9 cellular contexts compared by ENCODE assay signal in the genomic region with DNA sequence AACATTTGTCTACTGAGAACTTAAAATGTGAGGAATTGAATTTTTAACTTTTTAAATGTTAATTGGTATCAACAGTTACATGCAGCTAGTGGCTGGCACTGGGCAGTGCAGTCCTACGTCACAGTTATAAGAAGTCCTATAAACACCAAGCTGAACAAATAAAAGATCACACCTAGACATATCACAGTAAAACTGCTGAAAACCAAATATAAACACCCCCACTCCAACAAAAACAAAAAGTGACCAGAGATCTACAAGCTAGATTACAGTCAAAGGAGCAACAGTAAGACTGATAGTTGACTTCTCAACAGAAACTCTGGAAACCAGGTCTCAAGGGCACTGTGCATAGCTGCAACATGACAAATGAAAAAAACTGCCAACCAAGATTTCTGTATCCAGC. TPM values are rescaled to one million over a fixed set of nuclear protein-coding genes. Genes with fewer than 3 reads are reported as not detected.
DNase-seq lines count a peak whose midpoint lies in the region; ATAC-seq, FAIRE-seq and TF ChIP-seq lines count a peak whose summit lies in the region.
"Had no signal": no experiment of that assay in that cellular context is flagged by ENCODE, and none has a peak within 500 bp of the region (broad histone marks: within the 10 kb centered on the region; RNA-seq: fewer than 3 reads in every experiment).

No MANE protein-coding gene starts in this region.

- H2AFZ ChIP-seq in Loucy (ENCODE audit: low read length): no peak overlapping the region

- H3K79me2 ChIP-seq in Loucy (ENCODE audit: insufficient read depth, low read length): peaks cover 98% of the 10 kb centered on the region

- intact Hi-C loops in naive thymus-derived CD4-positive, alpha-beta T cell (cut with micrococcal nuclease): loop anchor here in 1 of 2 donors (2.0 to 5.0 kb wide), 2 partner anchors 15 to 34 kb away; no protein-coding TSS in a partner anchor
- intact Hi-C loops in lower lobe of right lung (cut with DNase I): no loop called here

- CTCF ChIA-PET in naive thymus-derived CD4-positive, alpha-beta T cell (lab: Charles Lee): interaction anchor here (0.6 to 1.0 kb wide), 2 partner anchors 55 to 697 kb away, joined by 3 read pairs; no protein-coding TSS in a partner anchor

- H3K9ac ChIP-seq in Loucy (ENCODE audit: low read depth, low read length, poor library complexity, severe bottlenecking) (no peak overlapping the region), endodermal cell (ENCODE audit: extremely low read depth, low read length, poor library complexity, severe bottlenecking) (no peak overlapping the region)

- DNase-seq in GM18507 (ENCODE audit: extremely low spot score, insufficient read length, low read depth): no peak
- DNase-seq in endodermal cell: no peak
- DNase-seq in naive thymus-derived CD4-positive, alpha-beta T cell: no peak
- DNase-seq in NCI-H345 treated with DMSO at 0.1 percent for 48 hours (lab: John Stamatoyannopoulos, UW; ENCODE audit: unreplicated experiment): no peak
- DNase-seq in lower lobe of right lung: no peak
- DNase-seq: NCI-H1092, NCI-H446 treated with DMSO at 0.1 percent for 48 hours had no signal

- H3K9me3 Mint-ChIP-seq in endodermal cell: peaks cover 2% of the 10 kb centered on the region
- H3K9me3 Mint-ChIP-seq in naive thymus-derived CD4-positive, alpha-beta T cell: peaks cover 0 to 2% (median 0%) of the 10 kb centered on the region in 11 donors

- peak; percentile 31 for ATAC-seq in naive thymus-derived CD4-positive, alpha-beta T cell
- ATAC-seq in HG02852 (IDR thresholded peaks at IDR 0.05; ENCODE audit: unreplicated experiment) (no peak), lower lobe of right lung (no peak)

- H4K20me1 ChIP-seq in Loucy (ENCODE audit: insufficient read depth, low read length, poor library complexity, severe bottlenecking): peaks cover 97% of the 10 kb centered on the region

- no peaks in the 10 kb centered on the region for H3K9me2 ChIP-seq in Loucy (replicated peaks; ENCODE audit: low read depth, low read length)

- FAIRE-seq in GM18507 (lab: Jason Lieb, UNC): peak; percentile 29

- no peak overlapping the region for H3K4me3 Mint-ChIP-seq in endodermal cell
- H3K4me3 Mint-ChIP-seq in naive thymus-derived CD4-positive, alpha-beta T cell: peak overlapping the region in 7 of 10 donors; percentile 3 to 61 (median 27)

- no peaks in the 10 kb centered on the region for H3K27me3 Mint-ChIP-seq in endodermal cell (ENCODE audit: insufficient read depth)
- H3K27me3 Mint-ChIP-seq in naive thymus-derived CD4-positive, alpha-beta T cell: no peaks in the 10 kb centered on the region

- H3K4me2 ChIP-seq in Loucy (ENCODE audit: low read depth, low read length, poor library complexity, severe bottlenecking): peak overlapping the region; percentile 13

- H3K4me1 Mint-ChIP-seq in endodermal cell: peaks cover 31% of the 10 kb centered on the region
- H3K4me1 Mint-ChIP-seq in naive thymus-derived CD4-positive, alpha-beta T cell: peaks cover 37 to 97% (median 75%) of the 10 kb centered on the region in 7 donors

- POLR2A ChIA-PET in naive thymus-derived CD4-positive, alpha-beta T cell (lab: Charles Lee): interaction anchor here (0.9 kb wide), 1 partner anchor 8 kb away, joined by 3 read pairs; no protein-coding TSS in a partner anchor

- TF ChIP-seq CTCF in Loucy (conservative IDR thresholded peaks at IDR 0.05; ENCODE audit: low read length) (peak; percentile 39; the same call in 1 of the 2 replicates), endodermal cell (conservative IDR thresholded peaks at IDR 0.05) (peak; percentile 55), lower lobe of right lung (IDR thresholded peaks at IDR 0.05) (no peak)

- no peak overlapping the region for H3K27ac ChIP-seq in endodermal cell (ENCODE audit: low read depth, low read length)
- no peak overlapping the region for H3K27ac ChIP-seq in naive thymus-derived CD4-positive, alpha-beta T cell (ENCODE audit: low read depth, low read length)
- no peak overlapping the region for H3K27ac ChIP-seq in lower lobe of right lung

- H3K36me3 ChIP-seq in Loucy (ENCODE audit: insufficient read depth, low read length): no peaks in the 10 kb centered on the region
- no peaks in the 10 kb centered on the region for H3K36me3 ChIP-seq in endodermal cell (ENCODE audit: control insufficient read depth, insufficient read depth, low read length)
- no peaks in the 10 kb centered on the region for H3K36me3 ChIP-seq in naive thymus-derived CD4-positive, alpha-beta T cell (ENCODE audit: control insufficient read depth in 2 of 3, insufficient read depth in 3 of 3, low read length in 3 of 3)
- H3K36me3 ChIP-seq in lower lobe of right lung: no peaks in the 10 kb centered on the region

- peak overlapping the region; percentile 67 for H3K27ac Mint-ChIP-seq in endodermal cell
- peak overlapping the region in 2 of 9 donors; percentile 1 to 86 for H3K27ac Mint-ChIP-seq in naive thymus-derived CD4-positive, alpha-beta T cell

- peaks cover 28% of the 10 kb centered on the region for H3K4me1 ChIP-seq in Loucy (ENCODE audit: insufficient read depth, low read length, poor library complexity, severe bottlenecking)
- H3K4me1 ChIP-seq in endodermal cell (ENCODE audit: control insufficient read depth, insufficient read depth, low read length): peaks cover 5% of the 10 kb centered on the region
- peaks cover 9 to 20% of the 10 kb centered on the region in 2 donors for H3K4me1 ChIP-seq in naive thymus-derived CD4-positive, alpha-beta T cell (ENCODE audit: control insufficient read depth in 2 of 2, insufficient read depth in 2 of 2, low read length in 2 of 2)
- H3K4me1 ChIP-seq in lower lobe of right lung: peaks cover 38% of the 10 kb centered on the region

- H3K4me3 ChIP-seq in Loucy (ENCODE audit: low read length, poor library complexity, severe bottlenecking) (no peak overlapping the region), endodermal cell (ENCODE audit: low read length) (no peak overlapping the region), lower lobe of right lung (no peak overlapping the region)
- H3K4me3 ChIP-seq in naive thymus-derived CD4-positive, alpha-beta T cell (ENCODE audit: low read length): no peak overlapping the region

- H3K27me3 ChIP-seq in Loucy (ENCODE audit: insufficient read depth, low read length, poor library complexity, severe bottlenecking) (no peaks in the 10 kb centered on the region), endodermal cell (ENCODE audit: control insufficient read depth, insufficient read depth, low read length, poor library complexity, severe bottlenecking) (no peaks in the 10 kb centered on the region), lower lobe of right lung (ENCODE audit: low read depth) (no peaks in the 10 kb centered on the region)
- H3K27me3 ChIP-seq in naive thymus-derived CD4-positive, alpha-beta T cell (ENCODE audit: control insufficient read depth in 2 of 2, insufficient read depth in 2 of 2, low read length in 2 of 2): no peaks in the 10 kb centered on the region

- H3K9me3 ChIP-seq in Loucy (ENCODE audit: insufficient read depth, low read depth, low read length): no peaks in the 10 kb centered on the region
- H3K9me3 ChIP-seq in endodermal cell (ENCODE audit: control insufficient read depth, low read length): no peaks in the 10 kb centered on the region
- no peaks in the 10 kb centered on the region for H3K9me3 ChIP-seq in naive thymus-derived CD4-positive, alpha-beta T cell (ENCODE audit: control insufficient read depth in 2 of 3, low read length in 3 of 3)
- H3K9me3 ChIP-seq in lower lobe of right lung: no peaks in the 10 kb centered on the region

- 96% methylated on average over 1 of the region's 1 CpG; no CpG with 5 or more reads in 1 of the 2 experiments for WGBS in endodermal cell (ENCODE audit: insufficient coverage in 1 of 2, insufficient read length in 1 of 2), 2 experiments

- peaks cover 10% of the 10 kb centered on the region for H3K36me3 Mint-ChIP-seq in endodermal cell (ENCODE audit: low read depth)
- peaks cover 0 to 9% (median under 1%) of the 10 kb centered on the region in 5 donors for H3K36me3 Mint-ChIP-seq in naive thymus-derived CD4-positive, alpha-beta T cell

- 0 out of 2 replicates have a peak, but pooled peaks cover 3% of the 10 kb centered on the region for H3F3A ChIP-seq in Loucy (ENCODE audit: low read depth)

RNA-seq across cellular contexts. Expression of gene TLK1, which starts 19.4 kb away (rescaled TPM):
- total RNA-seq in endodermal cell (10 to 100 TPM; 85.4 to 85.8 TPM), lower lobe of right lung (58.2 TPM)
- 35.0 TPM for polyA plus RNA-seq in endodermal cell (2013, experiment 1 of 2)
- 32.3 TPM for polyA plus RNA-seq in endodermal cell (2013, experiment 2 of 2)
- 100 to 1,000 TPM in 4 of 5 experiments, 10 to 100 TPM in 1; 96.9 to 191 (median 141) TPM for total RNA-seq in naive thymus-derived CD4-positive, alpha-beta T cell
- polyA plus RNA-seq in naive thymus-derived CD4-positive, alpha-beta T cell: 10 to 100 TPM; 40.0 to 63.8 TPM
